Comparison of ENCODE assay signal across 1 cellular context in the genomic region with DNA sequence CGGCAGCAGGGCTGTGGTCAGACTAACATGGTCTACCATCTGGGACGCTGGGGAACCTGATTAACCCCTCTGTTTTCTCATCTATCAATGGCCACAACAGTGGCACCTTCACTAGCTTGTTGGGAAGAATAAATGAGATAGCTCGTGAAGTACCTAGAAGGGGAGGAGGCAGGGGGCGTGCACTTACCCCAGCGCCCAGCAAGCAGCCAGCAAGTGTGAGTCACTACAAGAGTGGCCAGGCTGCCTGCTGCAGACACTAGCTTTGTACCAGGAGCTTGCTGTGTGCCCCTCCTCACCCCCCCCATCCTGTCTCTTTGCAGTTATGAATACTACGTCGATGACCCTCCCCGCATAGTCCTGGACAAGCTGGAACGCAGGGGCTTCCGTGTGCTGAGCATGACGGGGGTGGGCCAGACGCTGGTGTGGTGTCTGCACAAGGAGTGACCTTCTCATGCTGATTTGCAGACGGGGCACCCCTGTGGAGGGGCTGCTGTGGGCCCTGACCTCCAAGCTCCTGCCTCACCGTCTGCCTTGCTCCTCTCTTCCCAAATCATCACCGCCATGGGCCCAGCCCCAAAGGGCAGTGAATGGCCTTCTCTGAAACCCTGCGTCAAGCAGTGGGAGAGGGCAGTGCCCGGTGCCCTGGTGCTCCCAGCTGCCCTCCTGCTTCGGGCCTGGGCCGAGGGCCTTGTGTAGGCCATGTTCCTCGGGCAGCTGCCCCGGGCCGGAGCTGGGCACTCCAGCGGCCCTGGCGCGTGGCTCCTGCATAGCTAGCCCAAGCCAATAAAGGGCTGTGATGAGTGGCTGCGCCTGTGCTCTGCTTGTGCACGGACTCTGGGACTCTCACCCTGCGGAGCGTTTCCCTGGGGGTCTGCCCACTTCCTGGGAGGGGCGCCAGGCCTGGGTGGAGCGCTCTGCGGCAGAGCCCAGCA.
TF ChIP-seq lines count a peak whose summit lies in the region.

No MANE protein-coding gene starts in this region.

TF ChIP-seq in GM23338, 12 proteins besides CTCF, POLR2A, EP300 and RAD21:
- TF ChIP-seq, protein P1, sequence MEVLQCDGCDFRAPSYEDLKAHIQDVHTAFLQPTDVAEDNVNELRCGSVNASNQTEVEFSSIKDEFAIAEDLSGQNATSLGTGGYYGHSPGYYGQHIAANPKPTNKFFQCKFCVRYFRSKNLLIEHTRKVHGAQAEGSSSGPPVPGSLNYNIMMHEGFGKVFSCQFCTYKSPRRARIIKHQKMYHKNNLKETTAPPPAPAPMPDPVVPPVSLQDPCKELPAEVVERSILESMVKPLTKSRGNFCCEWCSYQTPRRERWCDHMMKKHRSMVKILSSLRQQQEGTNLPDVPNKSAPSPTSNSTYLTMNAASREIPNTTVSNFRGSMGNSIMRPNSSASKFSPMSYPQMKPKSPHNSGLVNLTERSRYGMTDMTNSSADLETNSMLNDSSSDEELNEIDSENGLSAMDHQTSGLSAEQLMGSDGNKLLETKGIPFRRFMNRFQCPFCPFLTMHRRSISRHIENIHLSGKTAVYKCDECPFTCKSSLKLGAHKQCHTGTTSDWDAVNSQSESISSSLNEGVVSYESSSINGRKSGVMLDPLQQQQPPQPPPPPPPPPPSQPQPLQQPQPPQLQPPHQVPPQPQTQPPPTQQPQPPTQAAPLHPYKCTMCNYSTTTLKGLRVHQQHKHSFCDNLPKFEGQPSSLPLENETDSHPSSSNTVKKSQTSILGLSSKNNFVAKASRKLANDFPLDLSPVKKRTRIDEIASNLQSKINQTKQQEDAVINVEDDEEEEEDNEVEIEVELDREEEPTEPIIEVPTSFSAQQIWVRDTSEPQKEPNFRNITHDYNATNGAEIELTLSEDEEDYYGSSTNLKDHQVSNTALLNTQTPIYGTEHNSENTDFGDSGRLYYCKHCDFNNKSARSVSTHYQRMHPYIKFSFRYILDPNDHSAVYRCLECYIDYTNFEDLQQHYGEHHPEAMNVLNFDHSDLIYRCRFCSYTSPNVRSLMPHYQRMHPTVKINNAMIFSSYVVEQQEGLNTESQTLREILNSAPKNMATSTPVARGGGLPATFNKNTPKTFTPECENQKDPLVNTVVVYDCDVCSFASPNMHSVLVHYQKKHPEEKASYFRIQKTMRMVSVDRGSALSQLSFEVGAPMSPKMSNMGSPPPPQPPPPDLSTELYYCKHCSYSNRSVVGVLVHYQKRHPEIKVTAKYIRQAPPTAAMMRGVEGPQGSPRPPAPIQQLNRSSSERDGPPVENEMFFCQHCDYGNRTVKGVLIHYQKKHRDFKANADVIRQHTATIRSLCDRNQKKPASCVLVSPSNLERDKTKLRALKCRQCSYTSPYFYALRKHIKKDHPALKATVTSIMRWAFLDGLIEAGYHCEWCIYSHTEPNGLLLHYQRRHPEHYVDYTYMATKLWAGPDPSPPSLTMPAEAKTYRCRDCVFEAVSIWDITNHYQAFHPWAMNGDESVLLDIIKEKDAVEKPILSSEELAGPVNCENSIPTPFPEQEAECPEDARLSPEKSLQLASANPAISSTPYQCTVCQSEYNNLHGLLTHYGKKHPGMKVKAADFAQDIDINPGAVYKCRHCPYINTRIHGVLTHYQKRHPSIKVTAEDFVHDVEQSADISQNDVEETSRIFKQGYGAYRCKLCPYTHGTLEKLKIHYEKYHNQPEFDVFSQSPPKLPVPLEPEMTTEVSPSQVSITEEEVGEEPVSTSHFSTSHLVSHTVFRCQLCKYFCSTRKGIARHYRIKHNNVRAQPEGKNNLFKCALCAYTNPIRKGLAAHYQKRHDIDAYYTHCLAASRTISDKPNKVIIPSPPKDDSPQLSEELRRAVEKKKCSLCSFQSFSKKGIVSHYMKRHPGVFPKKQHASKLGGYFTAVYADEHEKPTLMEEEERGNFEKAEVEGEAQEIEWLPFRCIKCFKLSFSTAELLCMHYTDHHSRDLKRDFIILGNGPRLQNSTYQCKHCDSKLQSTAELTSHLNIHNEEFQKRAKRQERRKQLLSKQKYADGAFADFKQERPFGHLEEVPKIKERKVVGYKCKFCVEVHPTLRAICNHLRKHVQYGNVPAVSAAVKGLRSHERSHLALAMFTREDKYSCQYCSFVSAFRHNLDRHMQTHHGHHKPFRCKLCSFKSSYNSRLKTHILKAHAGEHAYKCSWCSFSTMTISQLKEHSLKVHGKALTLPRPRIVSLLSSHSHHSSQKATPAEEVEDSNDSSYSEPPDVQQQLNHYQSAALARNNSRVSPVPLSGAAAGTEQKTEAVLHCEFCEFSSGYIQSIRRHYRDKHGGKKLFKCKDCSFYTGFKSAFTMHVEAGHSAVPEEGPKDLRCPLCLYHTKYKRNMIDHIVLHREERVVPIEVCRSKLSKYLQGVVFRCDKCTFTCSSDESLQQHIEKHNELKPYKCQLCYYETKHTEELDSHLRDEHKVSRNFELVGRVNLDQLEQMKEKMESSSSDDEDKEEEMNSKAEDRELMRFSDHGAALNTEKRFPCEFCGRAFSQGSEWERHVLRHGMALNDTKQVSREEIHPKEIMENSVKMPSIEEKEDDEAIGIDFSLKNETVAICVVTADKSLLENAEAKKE (CRISPR knock-in tag; IDR thresholded peaks at IDR 0.05) = no peak
